ENCODE assay signal across 8 cellular contexts in the genomic region with DNA sequence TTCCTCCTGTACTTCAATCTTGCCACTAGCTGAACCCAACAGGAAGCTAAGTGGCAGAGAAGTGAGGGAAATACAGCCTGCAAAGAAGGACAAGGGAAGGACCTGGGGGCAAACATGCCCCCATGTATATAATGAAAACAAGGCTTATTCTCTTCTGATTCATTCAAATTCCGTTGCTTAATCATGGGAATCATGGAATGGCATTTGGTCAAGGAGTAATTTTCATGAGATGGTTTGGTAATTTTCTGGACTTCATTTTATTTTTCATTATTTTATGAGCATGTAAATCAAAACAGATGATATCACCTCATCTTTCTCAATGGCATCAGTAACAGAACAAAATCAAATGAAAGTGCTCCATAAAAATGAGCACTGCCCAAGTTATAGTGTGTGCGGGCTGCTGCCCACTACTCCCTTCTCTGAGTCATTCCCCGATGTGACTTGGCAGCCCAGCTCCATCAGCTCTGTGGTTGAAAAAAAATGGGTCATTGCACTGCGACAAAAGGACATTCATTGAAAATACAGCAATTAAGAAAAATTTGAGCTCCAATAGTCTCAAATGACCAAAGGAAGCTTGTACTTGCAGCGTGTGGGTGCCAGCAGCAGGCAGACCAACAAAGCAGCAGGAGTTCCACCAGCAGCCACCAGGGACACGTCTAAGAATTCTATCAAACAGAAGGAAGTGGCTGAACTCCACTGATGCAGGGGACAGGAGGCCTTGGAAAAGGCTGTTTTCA.
DNase-seq lines count a peak whose midpoint lies in the region; ATAC-seq and TF ChIP-seq lines count a peak whose summit lies in the region.

No MANE protein-coding gene starts in this region.

- no peak overlapping the region for H3K4me3 ChIP-seq in psoas muscle

- intact Hi-C loops in psoas muscle (cut with DNase I) = no loop called here

- no peak overlapping the region for H3K4me3 Mint-ChIP-seq in WTC11

- peaks cover 8% of the 10 kb centered on the region for H3K9me3 Mint-ChIP-seq in WTC11

- no peaks in the 10 kb centered on the region for H3K9me3 ChIP-seq in psoas muscle

- no peaks in the 10 kb centered on the region for H3K36me3 ChIP-seq in psoas muscle (ENCODE audit: insufficient read depth in 1 of 2, low read depth in 1 of 2)

- peaks cover 3% of the 10 kb centered on the region; the same call in 1 of the 2 replicates for H3K36me3 Mint-ChIP-seq in WTC11

- no peak overlapping the region for H3K27ac ChIP-seq in psoas muscle

- 18 to 34% (median 25%) methylated on average over 6 of the region's 6 CpGs for WGBS in psoas muscle, 3 donors

- POLR2A ChIA-PET in WTC11 (lab: Charles Lee) = no interaction called here

- no peaks in the 10 kb centered on the region for H3K4me1 ChIP-seq in psoas muscle

- ATAC-seq in WTC11 (peak; percentile 73), psoas muscle (peak in 1 of 4 donors; percentile 60), GM21576 (IDR thresholded peaks at IDR 0.05; ENCODE audit: unreplicated experiment) (no peak), HG03432 (IDR thresholded peaks at IDR 0.05; ENCODE audit: unreplicated experiment) (no peak)

- TF ChIP-seq CTCF in WTC11 (IDR thresholded peaks at IDR 0.05) = peak; percentile 28
- TF ChIP-seq CTCF in psoas muscle (IDR thresholded peaks at IDR 0.05) = peak; percentile 26

- H3K4me1 Mint-ChIP-seq in WTC11 = no peaks in the 10 kb centered on the region; the same call in 1 of the 2 replicates

- H3K27ac Mint-ChIP-seq in WTC11 = no peak overlapping the region

- no peaks in the 10 kb centered on the region for H3K27me3 Mint-ChIP-seq in WTC11 (ENCODE audit: low read depth)

- peaks cover 0 to 3% (median 2%) of the 10 kb centered on the region in 3 donors for H3K27me3 ChIP-seq in psoas muscle (ENCODE audit: insufficient read depth in 3 of 3, low read length in 2 of 3)

- DNase-seq in DMS114 treated with DMSO at 0.1 percent for 48 hours (lab: John Stamatoyannopoulos, UW; ENCODE audit: unreplicated experiment) = peak; percentile 2
- peak; percentile 31 for DNase-seq in HuH-7 (ENCODE audit: low spot score)
- peak; percentile 44 for DNase-seq in WTC11 (ENCODE audit: low spot score)
- peak; percentile 64 for DNase-seq in globus pallidus (ENCODE audit: low spot score)
- peak in 1 of 2 donors; percentile 43 for DNase-seq in psoas muscle
- no peak for DNase-seq in NCI-H2227 (lab: John Stamatoyannopoulos, UW; ENCODE audit: unreplicated experiment)

- CTCF ChIA-PET in WTC11 (lab: Charles Lee) = interaction anchor here (0.6 to 1.5 kb wide), 7 partner anchors 9 to 695 kb away, joined by 3 to 8 read pairs (median 3); no protein-coding TSS in a partner anchor

TF ChIP-seq in WTC11, 78 proteins besides CTCF, POLR2A, EP300 and RAD21:
- TF ChIP-seq ELF4 (CRISPR knock-in tag; IDR thresholded peaks at IDR 0.05; ENCODE audit: low read depth) (no peak), MYBL2 (CRISPR knock-in tag; IDR thresholded peaks at IDR 0.05) (no peak), EMX1 (CRISPR knock-in tag; IDR thresholded peaks at IDR 0.05) (no peak), CREM (CRISPR knock-in tag; IDR thresholded peaks at IDR 0.05) (no peak), PRRX2 (CRISPR knock-in tag; IDR thresholded peaks at IDR 0.05) (no peak)
- TF ChIP-seq, protein P1, sequence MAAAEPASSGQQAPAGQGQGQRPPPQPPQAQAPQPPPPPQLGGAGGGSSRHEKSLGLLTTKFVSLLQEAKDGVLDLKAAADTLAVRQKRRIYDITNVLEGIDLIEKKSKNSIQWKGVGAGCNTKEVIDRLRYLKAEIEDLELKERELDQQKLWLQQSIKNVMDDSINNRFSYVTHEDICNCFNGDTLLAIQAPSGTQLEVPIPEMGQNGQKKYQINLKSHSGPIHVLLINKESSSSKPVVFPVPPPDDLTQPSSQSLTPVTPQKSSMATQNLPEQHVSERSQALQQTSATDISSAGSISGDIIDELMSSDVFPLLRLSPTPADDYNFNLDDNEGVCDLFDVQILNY (CRISPR knock-in tag; IDR thresholded peaks at IDR 0.05) = no peak
